Comparison of ENCODE assay signal across 8 cellular contexts in the genomic region with DNA sequence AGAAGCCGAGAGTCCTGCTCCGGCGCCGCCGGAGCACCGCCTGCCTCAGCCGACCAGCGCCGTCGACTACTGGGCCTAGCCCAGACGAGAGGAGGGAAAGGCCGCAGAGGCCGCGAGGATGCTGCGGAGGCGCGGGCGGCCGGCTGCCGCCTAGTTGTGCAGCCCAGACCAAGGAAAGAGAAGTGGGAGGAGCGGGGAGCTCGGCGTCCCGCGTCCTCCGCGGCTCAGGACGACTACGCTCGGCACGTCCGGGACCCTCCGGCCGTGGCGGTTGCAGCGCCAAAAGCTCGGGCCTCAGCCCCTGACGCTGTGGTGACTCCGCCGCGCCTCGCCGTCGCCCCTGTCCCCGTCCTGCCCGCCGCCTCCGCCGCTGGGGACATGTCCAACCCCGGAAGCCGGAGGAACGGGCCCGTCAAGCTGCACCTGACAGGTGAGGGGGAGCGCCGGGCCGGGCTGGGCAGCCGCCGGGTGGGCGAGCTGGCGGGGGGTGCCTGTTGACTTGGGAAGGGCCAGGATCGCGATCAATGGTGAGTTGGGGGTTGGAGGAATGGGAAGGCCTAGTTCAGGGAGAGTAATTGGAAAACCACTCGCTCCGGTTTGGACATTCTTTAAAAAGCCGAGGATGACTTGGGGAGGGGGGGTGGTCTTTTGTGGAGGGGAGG. TPM values are rescaled to one million over a fixed set of nuclear protein-coding genes. Genes with fewer than 3 reads are reported as not detected.
DNase-seq lines count a peak whose midpoint lies in the region; ATAC-seq and TF ChIP-seq lines count a peak whose summit lies in the region.

No MANE protein-coding gene starts in this region.

- peak in 2 of 4 donors; percentile 48 to 52 for TF ChIP-seq POLR2A in upper lobe of left lung (IDR thresholded peaks at IDR 0.05)

- CTCF ChIA-PET in T-cell (lab: Charles Lee) = no interaction called here

- H3K36me3 ChIP-seq in ES-I3 (ENCODE audit: insufficient read depth, low read length) (no peaks in the 10 kb centered on the region), upper lobe of left lung (peaks cover 0 to 5% (median 2%) of the 10 kb centered on the region in 4 donors)

- DNase-seq in T-cell (peak in 33 of 34 experiments; percentile 8 to 59 (median 36)), anterior cingulate cortex (lab: John Stamatoyannopoulos, UW) (peak in 47 of 58 donors; percentile 10 to 74 (median 41)), right cardiac atrium (peak; percentile 65 to 86 (median 84)), posterior vena cava (ENCODE audit: low spot score) (peak; percentile 89), upper lobe of left lung (peak; percentile 71 to 94), SIG-M5 (lab: John Stamatoyannopoulos, UW) (no peak)

- peaks cover 14 to 23% (median 16%) of the 10 kb centered on the region in 3 donors for H3K4me1 Mint-ChIP-seq in T-cell

- no peaks in the 10 kb centered on the region for H3K9me3 Mint-ChIP-seq in T-cell

- H3K4me3 ChIP-seq in right cardiac atrium (ENCODE audit: low read length) (peak overlapping the region; percentile 57), upper lobe of left lung (peak overlapping the region; percentile 61 to 77 (median 65))

- peak overlapping the region; percentile 89 to 96 (median 89) for H3K4me3 Mint-ChIP-seq in T-cell

- ATAC-seq in HG03045 (IDR thresholded peaks at IDR 0.05; ENCODE audit: unreplicated experiment) (peak; percentile 73), T-cell (replicated peaks in 1 of 4) (peak; percentile 80 to 86 (median 82)), right cardiac atrium (peak; percentile 89 to 92), upper lobe of left lung (ENCODE audit: low FRiP score in 2 of 2) (peak; percentile 86 to 94)

- H3K27me3 ChIP-seq in right cardiac atrium (ENCODE audit: control insufficient read depth, insufficient read depth) = no peaks in the 10 kb centered on the region
- no peaks in the 10 kb centered on the region for H3K27me3 ChIP-seq in upper lobe of left lung

- TF ChIP-seq CTCF in upper lobe of left lung (IDR thresholded peaks at IDR 0.05) = peak in 2 of 6 experiments; percentile 11 to 15

- no peaks in the 10 kb centered on the region for H3K9me3 ChIP-seq in ES-I3 (ENCODE audit: control insufficient read depth, insufficient read depth, low read length)
- H3K9me3 ChIP-seq in right cardiac atrium (ENCODE audit: control insufficient read depth, low read length) = no peaks in the 10 kb centered on the region
- H3K9me3 ChIP-seq in upper lobe of left lung = no peaks in the 10 kb centered on the region

- intact Hi-C loops in right cardiac atrium (cut with DNase I) = loop anchor here in 1 of 4 donors (5.0 kb wide), 1 partner anchor 209 kb away; no protein-coding TSS in a partner anchor
- intact Hi-C loops in posterior vena cava (cut with DNase I) = no loop called here

- H3K36me3 Mint-ChIP-seq in T-cell = no peaks in the 10 kb centered on the region

- H3K9ac ChIP-seq in ES-I3 (ENCODE audit: low read depth, low read length) = peak overlapping the region; percentile 79

- peak overlapping the region; percentile 90 to 91 for H3K27ac Mint-ChIP-seq in T-cell

- no peak for TF ChIP-seq EP300 in upper lobe of left lung (IDR thresholded peaks at IDR 0.05)

- H3K27me3 Mint-ChIP-seq in T-cell = peaks cover 0 to 4% of the 10 kb centered on the region in 2 donors

- H3K27ac ChIP-seq in right cardiac atrium (ENCODE audit: low read length) (peak overlapping the region; percentile 54), upper lobe of left lung (peak overlapping the region; percentile 78 to 91 (median 84))

- WGBS in right cardiac atrium = 1% methylated on average over 65 of the region's 65 CpGs
- WGBS in upper lobe of left lung, 2 donors = 0 to 6% methylated on average over 38 to 44 of the region's 65 CpGs

- H3K4me1 ChIP-seq in ES-I3 (ENCODE audit: insufficient read depth, low read length) (no peaks in the 10 kb centered on the region), right cardiac atrium (ENCODE audit: control insufficient read depth, insufficient read depth, low read length) (no peaks in the 10 kb centered on the region), upper lobe of left lung (peaks cover 0 to 7% (median 2%) of the 10 kb centered on the region in 4 donors)

- POLR2A ChIA-PET in T-cell (lab: Charles Lee) = interaction anchor here in 1 of 2 donors (0.5 kb wide), 1 partner anchor 1583 kb away, joined by 3 read pairs; no protein-coding TSS in a partner anchor

RNA-seq across cellular contexts. Expression of gene RNF135, which starts 37.7 kb away (rescaled TPM):
- total RNA-seq in T-cell = 1 to 10 TPM; 2.1 to 7.8 (median 6.4) TPM
- total RNA-seq in right cardiac atrium = 10 to 100 TPM in 2 of 4 donors, 1 to 10 TPM in 2; 7.7 to 10.4 (median 9.7) TPM
- 6.6 TPM for polyA plus RNA-seq in right cardiac atrium
- 10 to 100 TPM; 16.7 to 23.6 TPM for total RNA-seq in posterior vena cava
- total RNA-seq in upper lobe of left lung = 10 to 100 TPM; 24.9 to 70.2 (median 32.5) TPM
